11 cellular contexts compared by ENCODE assay signal in the genomic region with DNA sequence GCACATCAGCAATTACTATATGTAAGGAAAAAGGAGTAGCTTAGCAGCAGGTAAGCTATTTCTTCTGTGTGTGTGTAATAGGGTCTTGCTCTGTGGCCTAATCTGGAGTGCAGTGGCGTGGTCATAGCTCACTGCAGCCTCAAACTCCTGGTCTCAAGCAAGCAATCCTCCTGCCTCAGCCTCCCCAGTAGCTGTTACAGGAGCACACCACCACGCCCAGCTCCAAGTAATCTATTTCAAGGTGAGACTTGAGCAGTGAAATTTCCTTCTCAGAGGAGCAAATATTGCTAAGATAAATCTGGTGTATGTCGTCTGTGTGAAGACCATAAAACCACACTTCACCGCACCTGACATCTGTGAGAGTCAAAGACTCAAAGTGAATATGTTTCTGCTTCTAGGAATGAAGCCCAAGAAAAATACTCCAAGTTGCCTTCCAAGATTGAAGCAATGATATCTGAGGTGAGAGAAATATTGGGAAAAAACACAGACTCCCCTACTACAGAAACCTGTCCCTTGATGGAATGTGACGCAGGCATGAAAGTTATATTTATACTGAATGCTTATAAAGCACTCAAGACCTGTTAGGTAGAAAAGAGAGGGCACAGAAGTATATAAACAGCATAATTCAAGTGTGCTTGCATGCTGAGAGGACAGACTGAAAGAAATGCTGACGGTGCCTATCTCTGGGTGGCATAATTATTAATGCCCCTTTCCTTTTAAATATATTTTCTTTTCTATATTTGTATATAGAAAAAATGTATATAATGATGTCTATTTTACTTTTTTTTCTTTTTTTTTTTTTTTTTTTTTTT. TPM values are rescaled to one million over a fixed set of nuclear protein-coding genes. Genes with fewer than 3 reads are reported as not detected.
DNase-seq lines count a peak whose midpoint lies in the region; ATAC-seq, FAIRE-seq and TF ChIP-seq lines count a peak whose summit lies in the region.
"Had no signal": no experiment of that assay in that cellular context is flagged by ENCODE, and none has a peak within 500 bp of the region (broad histone marks: within the 10 kb centered on the region; RNA-seq: fewer than 3 reads in every experiment).

No MANE protein-coding gene starts in this region.

- H3K4me3 Mint-ChIP-seq in activated T-cell treated with anti-CD3 and anti-CD28 coated beads, Interleukin-2, amount 50 U/mL, for 4 hours, result peak overlapping the region; percentile 17
- H3K4me3 Mint-ChIP-seq in stimulated activated naive B cell treated with anti-CD40 and anti-IgM and Interleukin-4, amounts not matched to agents 10 μg/mL and 1 μg/mL and 100 μg/mL, for 72 hours, result peak overlapping the region; percentile 49 to 59

- peaks cover 12% of the 10 kb centered on the region; the same call in 1 of the 2 replicates for H3F3A ChIP-seq in Loucy (ENCODE audit: low read depth)

- intact Hi-C loops in K562 (cut with micrococcal nuclease), result no loop called here

- peaks cover 74% of the 10 kb centered on the region for H3K4me1 ChIP-seq in Loucy (ENCODE audit: insufficient read depth, low read length, poor library complexity, severe bottlenecking)
- H3K4me1 ChIP-seq in K562 (replicated peaks in 1 of 2; ENCODE audit: control insufficient read depth in 2 of 2, insufficient read depth in 2 of 2, low read length in 2 of 2), result peaks cover 50 to 51% of the 10 kb centered on the region in 2 experiments

- no peaks in the 10 kb centered on the region for H3K9me1 ChIP-seq in K562 (ENCODE audit: control insufficient read depth, insufficient read depth, low read length)

- peak overlapping the region; percentile 96 for H3K27ac Mint-ChIP-seq in stimulated activated naive B cell treated with anti-CD40 and anti-IgM and Interleukin-4, amounts not matched to agents 10 μg/mL and 1 μg/mL and 100 μg/mL, for 72 hours

- no peaks in the 10 kb centered on the region for H3K27me3 Mint-ChIP-seq in activated T-cell treated with anti-CD3 and anti-CD28 coated beads, Interleukin-2, amount 50 U/mL, for 4 hours (ENCODE audit: low read depth)
- H3K27me3 Mint-ChIP-seq in stimulated activated naive B cell treated with anti-CD40 and anti-IgM and Interleukin-4, amounts not matched to agents 10 μg/mL and 1 μg/mL and 100 μg/mL, for 72 hours, result no peaks in the 10 kb centered on the region

- H3K9me3 ChIP-seq in Loucy (ENCODE audit: insufficient read depth, low read depth, low read length), result no peaks in the 10 kb centered on the region
- no peaks in the 10 kb centered on the region for H3K9me3 ChIP-seq in K562 (replicated peaks; ENCODE audit: control insufficient read depth, insufficient read depth, low read depth, low read length)

- FAIRE-seq in K562 (lab: Jason Lieb, UNC), result no peak

- no peaks in the 10 kb centered on the region for H3K9me2 ChIP-seq in Loucy (replicated peaks; ENCODE audit: low read depth, low read length)

- H2AFZ ChIP-seq in Loucy (ENCODE audit: low read length) (peak overlapping the region; percentile 25; the same call in 1 of the 2 replicates), K562 (ENCODE audit: low read depth, low read length) (no peak overlapping the region)

- no peaks in the 10 kb centered on the region for H3K36me3 Mint-ChIP-seq in activated T-cell treated with anti-CD3 and anti-CD28 coated beads, Interleukin-2, amount 50 U/mL, for 4 hours (ENCODE audit: insufficient read depth)
- peaks cover 4 to 15% of the 10 kb centered on the region in 2 donors for H3K36me3 Mint-ChIP-seq in stimulated activated naive B cell treated with anti-CD40 and anti-IgM and Interleukin-4, amounts not matched to agents 10 μg/mL and 1 μg/mL and 100 μg/mL, for 72 hours

- in situ Hi-C loops in K562 (cut with MboI), result no loop called here

- no peaks in the 10 kb centered on the region for H3K9me3 Mint-ChIP-seq in activated T-cell treated with anti-CD3 and anti-CD28 coated beads, Interleukin-2, amount 50 U/mL, for 4 hours
- peaks cover 0 to 2% of the 10 kb centered on the region in 2 donors for H3K9me3 Mint-ChIP-seq in stimulated activated naive B cell treated with anti-CD40 and anti-IgM and Interleukin-4, amounts not matched to agents 10 μg/mL and 1 μg/mL and 100 μg/mL, for 72 hours

- POLR2A ChIA-PET in K562 (lab: Yijun Ruan, JAX), result interaction anchor here (0.6 to 2.0 kb wide), 5 partner anchors 10 to 202 kb away, joined by 3 to 12 read pairs (median 3); no protein-coding TSS in a partner anchor

- H4K20me1 ChIP-seq in Loucy (ENCODE audit: insufficient read depth, low read length, poor library complexity, severe bottlenecking) (no peaks in the 10 kb centered on the region), K562 (replicated peaks; ENCODE audit: control insufficient read depth, insufficient read depth, low read length) (no peaks in the 10 kb centered on the region)

- H3K36me3 ChIP-seq in Loucy (ENCODE audit: insufficient read depth, low read length) (no peaks in the 10 kb centered on the region), K562 (ENCODE audit: control insufficient read depth, insufficient read depth, low read length) (peaks cover 29% of the 10 kb centered on the region; the same call in 2 of the 3 replicates)

- no peak for TF ChIP-seq EP300 in K562 (IDR thresholded peaks at IDR 0.05; ENCODE audit: low read length)

- H3K4me2 ChIP-seq in Loucy (ENCODE audit: low read depth, low read length, poor library complexity, severe bottlenecking), result peak overlapping the region; percentile 80
- H3K4me2 ChIP-seq in K562 (ENCODE audit: insufficient read depth, low read length), result no peak overlapping the region

- no TSS peak for BruUV-seq in K562 (replicated peaks; lab: Mats Ljungman, UMichigan)

- no peak for TF ChIP-seq POLR2A in K562 (conservative IDR thresholded peaks at IDR 0.05)

- H3K27ac ChIP-seq in K562 (ENCODE audit: extremely low read depth, low read depth, low read length), result peak overlapping the region; percentile 29; the same call in 1 of the 3 replicates
- H3K27ac ChIP-seq: foreskin keratinocyte had no signal

- H3K27me3 ChIP-seq in Loucy (ENCODE audit: insufficient read depth, low read length, poor library complexity, severe bottlenecking) (no peaks in the 10 kb centered on the region), K562 (ENCODE audit: control insufficient read depth in 2 of 2, insufficient read depth in 2 of 2, low read length in 2 of 2) (no peaks in the 10 kb centered on the region)
- H3K27me3 ChIP-seq: foreskin keratinocyte had no signal

- peak overlapping the region; percentile 64 for H3K4me3 ChIP-seq in Loucy (ENCODE audit: low read length, poor library complexity, severe bottlenecking)
- H3K4me3 ChIP-seq in K562, result no peak overlapping the region

- 73% methylated on average over 6 of the region's 6 CpGs for WGBS in K562 (ENCODE audit: insufficient coverage, low coverage, missing lambda C conversion rate)

- TF ChIP-seq CTCF in Loucy (conservative IDR thresholded peaks at IDR 0.05; ENCODE audit: low read length) (no peak), K562 (IDR thresholded peaks at IDR 0.05 in 2 of 3, conservative IDR thresholded peaks at IDR 0.05 in 1 of 3; ENCODE audit: insufficient read depth in 2 of 3, low read depth in 1 of 3, low read length in 3 of 3) (no peak)

- CTCF ChIA-PET in K562 (lab: Yijun Ruan, JAX; ENCODE audit: low intra/inter-chr PET ratio), result no interaction called here

- no peak for DNase-seq in activated T-cell treated with anti-CD3 and anti-CD28 coated beads, Interleukin-2, amount 50 U/mL, for 4 hours
- no peak for DNase-seq in activated T-cell treated with anti-CD3 and anti-CD28 coated beads, Interleukin-2, amount 50 U/mL, for 48 hours
- DNase-seq in K562 (ENCODE audit: extremely low read depth in 1 of 4, low spot score in 3 of 4) (no peak), NCI-H82 (lab: John Stamatoyannopoulos, UW) (no peak), OCI-M1 (lab: John Stamatoyannopoulos, UW) (no peak), globus pallidus (ENCODE audit: low spot score) (no peak)
- no peak for DNase-seq in stimulated activated naive B cell treated with anti-CD40 and anti-IgM and Interleukin-4, amounts not matched to agents 10 μg/mL and 1 μg/mL and 100 μg/mL, for 72 hours
- DNase-seq: foreskin keratinocyte, NCI-H1436 treated with DMSO at 0.1 percent for 48 hours had no signal

- ATAC-seq in activated T-cell treated with anti-CD3 and anti-CD28 coated beads, Interleukin-2, amount 50 U/mL, for 4 hours, result no peak
- ATAC-seq in K562, result no peak
- no peak for ATAC-seq in stimulated activated naive B cell treated with anti-CD40 and anti-IgM and Interleukin-4, amounts not matched to agents 10 μg/mL and 1 μg/mL and 100 μg/mL, for 72 hours (replicated peaks)
- ATAC-seq: foreskin keratinocyte had no signal

- TF ChIP-seq RAD21 in K562 (CRISPR knock-in tag; conservative IDR thresholded peaks at IDR 0.05 in 1 of 2, IDR thresholded peaks at IDR 0.05 in 1 of 2), result no peak

- H3K4me1 Mint-ChIP-seq in activated T-cell treated with anti-CD3 and anti-CD28 coated beads, Interleukin-2, amount 50 U/mL, for 4 hours (ENCODE audit: low read depth), result peaks cover 61% of the 10 kb centered on the region
- H3K4me1 Mint-ChIP-seq in stimulated activated naive B cell treated with anti-CD40 and anti-IgM and Interleukin-4, amounts not matched to agents 10 μg/mL and 1 μg/mL and 100 μg/mL, for 72 hours, result peaks cover 63 to 92% of the 10 kb centered on the region in 2 donors

- H3K79me2 ChIP-seq in Loucy (ENCODE audit: insufficient read depth, low read length) (no peaks in the 10 kb centered on the region), K562 (ENCODE audit: control insufficient read depth, insufficient read depth, low read length) (peaks cover 22% of the 10 kb centered on the region)

- H3K9ac ChIP-seq in Loucy (ENCODE audit: low read depth, low read length, poor library complexity, severe bottlenecking) (peak overlapping the region; percentile 72), K562 (ENCODE audit: insufficient read depth in 1 of 2, low read depth in 2 of 2, low read length in 2 of 2) (peak overlapping the region in 1 of 2 experiments; percentile 41; a peak in 1 of 4 replicates)

RNA-seq across cellular contexts. Expression of a gene that starts 2.5 kb away (rescaled TPM):
- 10 to 100 TPM; 16.8 to 19.0 (median 17.5) TPM for total RNA-seq in activated T-cell treated with anti-CD3 and anti-CD28 coated beads, Interleukin-2, amount 50 U/mL, for 4 hours
- total RNA-seq in K562 (2011; cell fraction: chromatin; rRNA removed; ENCODE audit: low replicate concordance), result 0.35 and 0.79 TPM in 2 replicates
- total RNA-seq in K562 (2011; cell fraction: nucleolus; rRNA removed), result 1.1 and 1.5 TPM in 2 replicates
- 0.59 and 0.69 TPM in 2 replicates for total RNA-seq in K562 (2011; cell fraction: nucleoplasm; rRNA removed)
- total RNA-seq in K562 (2014; rRNA removed) (1.7 and 3.4 TPM in 2 replicates), K562 (2014; rRNA removed; fragmentation: Illumina TruSeq; extraction: Trizol) (0.54 and 0.76 TPM in 2 replicates), K562 (2015; rRNA removed; fragmentation: Illumina TruSeq; extraction: Trizol) (10.2 TPM in 2 replicates), K562 (2021) (2.2 and 2.5 TPM in 2 replicates)
- polyA plus RNA-seq in K562 (2011; rRNA removed) (1.4 and 1.6 TPM in 2 replicates), K562 (2014; fragmentation: Illumina TruSeq; extraction: Trizol) (3.3 and 3.9 TPM in 2 replicates), K562 (2014; fragmentation: Nextera tagmentation; extraction: Ambion mirVana) (under 1 TPM; 0.22 to 0.34 TPM), K562 (2014; rRNA removed) (1.2 and 2.8 TPM in 2 replicates)
- polyA plus RNA-seq in K562 (2011; cell fraction: cytosol; rRNA removed), result 1.9 and 6.8 TPM in 2 replicates
- polyA plus RNA-seq in K562 (2011; cell fraction: nucleus; rRNA removed), result 0.60 and 0.92 TPM in 2 replicates
- 9.4 and 9.9 TPM in 2 replicates for polyA plus RNA-seq in K562 (2012)
- polyA minus RNA-seq in K562 (2011; rRNA and poly(A)+ RNA removed), result 0.48 and 1.1 TPM in 2 replicates
- polyA minus RNA-seq in K562 (2011; cell fraction: cytosol; rRNA and poly(A)+ RNA removed), result 0.91 and 0.95 TPM in 2 replicates
- polyA minus RNA-seq in K562 (2011; cell fraction: nucleus; rRNA and poly(A)+ RNA removed), result 0.27 and 0.44 TPM in 2 replicates

RNA-seq across cellular contexts. Expression of a gene that starts 38.3 kb away (rescaled TPM):
- under 1 TPM in 2 of 3 donors, not detected in 1; 0.08 to 0.54 TPM for total RNA-seq in activated T-cell treated with anti-CD3 and anti-CD28 coated beads, Interleukin-2, amount 50 U/mL, for 4 hours
- not detected in 2 replicates for total RNA-seq in K562 (2011; cell fraction: chromatin; rRNA removed; ENCODE audit: low replicate concordance)
- not detected in 2 replicates for total RNA-seq in K562 (2011; cell fraction: nucleolus; rRNA removed)
- not detected in 2 replicates for total RNA-seq in K562 (2011; cell fraction: nucleoplasm; rRNA removed)
- total RNA-seq in K562 (2014; rRNA removed) (not detected in 2 replicates), K562 (2014; rRNA removed; fragmentation: Illumina TruSeq; extraction: Trizol) (not detected in 2 replicates), K562 (2015; rRNA removed; fragmentation: Illumina TruSeq; extraction: Trizol) (not detected in 2 replicates), K562 (2021) (0.18 TPM in 1 of 2 replicates, not detected in the other)
- polyA plus RNA-seq in K562 (2011; rRNA removed) (not detected in 2 replicates), K562 (2014; fragmentation: Illumina TruSeq; extraction: Trizol) (not detected in 2 replicates), K562 (2014; fragmentation: Nextera tagmentation; extraction: Ambion mirVana) (not detected), K562 (2014; rRNA removed) (not detected in 2 replicates)
- 0.01 TPM in 1 of 2 replicates, not detected in the other for polyA plus RNA-seq in K562 (2011; cell fraction: cytosol; rRNA removed)
- not detected in 2 replicates for polyA plus RNA-seq in K562 (2011; cell fraction: nucleus; rRNA removed)
- 0.11 TPM in 1 of 2 replicates, not detected in the other for polyA plus RNA-seq in K562 (2012)
- not detected in 2 replicates for polyA minus RNA-seq in K562 (2011; rRNA and poly(A)+ RNA removed)
- polyA minus RNA-seq in K562 (2011; cell fraction: cytosol; rRNA and poly(A)+ RNA removed), result not detected in 2 replicates
- not detected in 2 replicates for polyA minus RNA-seq in K562 (2011; cell fraction: nucleus; rRNA and poly(A)+ RNA removed)
- total RNA-seq: foreskin keratinocyte, lung microvascular endothelial cell had no signal
